Comparison of ENCODE assay signal across 21 cellular contexts in genomic region chr12:78914859-78915331, GRCh38. TPM values are rescaled to one million over a fixed set of nuclear protein-coding genes. Genes with fewer than 3 reads are reported as not detected.
DNase-seq lines count a peak whose midpoint lies in the region; ATAC-seq, FAIRE-seq and TF ChIP-seq lines count a peak whose summit lies in the region.
"Had no signal": no experiment of that assay in that cellular context is flagged by ENCODE, and none has a peak within 500 bp of the region (broad histone marks: within the 10 kb centered on the region; RNA-seq: fewer than 3 reads in every experiment).

No MANE protein-coding gene starts in this region.

- TF ChIP-seq CTCF in mammary epithelial cell (conservative IDR thresholded peaks at IDR 0.05 in 1 of 2, IDR thresholded peaks at IDR 0.05 in 1 of 2; ENCODE audit: extremely low read depth in 1 of 2, insufficient read depth in 1 of 2, low read depth in 1 of 2, low read length in 2 of 2) (no peak), MCF 10A (IDR thresholded peaks at IDR 0.05; ENCODE audit: unreplicated experiment) (no peak), RWPE2 (IDR thresholded peaks at IDR 0.05; ENCODE audit: poor library complexity, severe bottlenecking) (no peak)

- WGBS in mammary epithelial cell (ENCODE audit: low coverage, missing lambda C conversion rate) = 0% methylated on average over 1 of the region's 1 CpG

- POLR2A ChIA-PET in MCF 10A (lab: Yijun Ruan, JAX) = no interaction called here

- H2AFZ ChIP-seq in mammary epithelial cell (ENCODE audit: low read depth, low read length) = no peak overlapping the region

- H3K27ac ChIP-seq in mammary epithelial cell (ENCODE audit: insufficient read depth, low read depth, low read length) = peak overlapping the region; percentile 16
- no peak overlapping the region for H3K27ac ChIP-seq in RWPE2 (ENCODE audit: poor library complexity, severe bottlenecking)
- H3K27ac ChIP-seq: colonic mucosa, upper lobe of left lung had no signal

- peak; percentile 71 for ATAC-seq in RWPE2 (ENCODE audit: low read depth)
- no peak for ATAC-seq in HG03175 (IDR thresholded peaks at IDR 0.05; ENCODE audit: unreplicated experiment)

- FAIRE-seq in RCC 7860 (lab: Jason Lieb, UNC) = no peak

- no peak overlapping the region for H3K27ac Mint-ChIP-seq in MCF 10A (ENCODE audit: low read depth, unreplicated experiment)
- H3K27ac Mint-ChIP-seq: activated CD4-positive, alpha-beta T cell treated with anti-CD3 and anti-CD28 coated beads, Interleukin-2, amount 10 ng/mL, durations not matched to agents 7 days and 5 days; CD14-positive monocyte; nephron progenitor cell had no signal

- CTCF ChIA-PET in mammary epithelial cell (lab: Charles Lee; ENCODE audit: low non-redundant PET) (no interaction called here), MCF 10A (lab: Yijun Ruan, JAX) (interaction anchor here (0.7 kb wide), 1 partner anchor 453 kb away, joined by 4 read pairs; no protein-coding TSS in a partner anchor)

- no peak overlapping the region for H3K9ac ChIP-seq in mammary epithelial cell (ENCODE audit: insufficient read depth, low read length)

- in situ Hi-C loops in mammary epithelial cell (cut with MboI; ENCODE audit: low sequenced_read_pairs in 2 of 2) (no loop called here), ACHN (cut with HindIII; ENCODE audit: low pct_ligation_motif_present, low pct_unique_long_range_greater_than_20kb, low sequenced_read_pairs) (no loop called here)

- DNase-seq in mammary epithelial cell (peak; percentile 64), MCF 10A (ENCODE audit: unreplicated experiment) (no peak), RWPE2 (ENCODE audit: low spot score) (no peak), iPS-NIHi11 (ENCODE audit: low spot score) (peak; percentile 11), RCC 7860 (ENCODE audit: low spot score) (no peak), NCI-H748 (lab: John Stamatoyannopoulos, UW; ENCODE audit: unreplicated experiment) (no peak), ACHN (no peak)
- DNase-seq: activated CD4-positive, alpha-beta T cell treated with anti-CD3 and anti-CD28 coated beads, Interleukin-2, amount 10 ng/mL, durations not matched to agents 7 days and 5 days; activated naive CD4-positive, alpha-beta T cell treated with Interleukin-2 at 50 U/mL for 16 hours; colonic mucosa; mesenchymal stem cell; NCI-H1694; NCI-H524 treated with DMSO at 0.1 percent for 48 hours; nephron progenitor cell; stimulated activated CD4-positive, alpha-beta T cell treated with anti-CD3 and anti-CD28 coated beads, Interleukin-12 subunit alpha, Interleukin-12 subunit beta, amount 100 ng/mL, for 4 hours; stimulated activated naive CD4-positive, alpha-beta T cell treated with Interleukin-2 at 50 U/mL for 16 hours; upper lobe of left lung had no signal

- H3K36me3 ChIP-seq in mammary epithelial cell (ENCODE audit: insufficient read depth, low read length) = no peaks in the 10 kb centered on the region
- no peaks in the 10 kb centered on the region for H3K36me3 ChIP-seq in RWPE2 (ENCODE audit: low read depth)
- H3K36me3 ChIP-seq: colonic mucosa, HAP-1, upper lobe of left lung had no signal

- peaks cover 28% of the 10 kb centered on the region for H3K4me1 ChIP-seq in mammary epithelial cell (ENCODE audit: insufficient read depth, low read length)
- H3K4me1 ChIP-seq in RWPE2 (ENCODE audit: insufficient read depth, poor library complexity, severe bottlenecking) = peaks cover 14% of the 10 kb centered on the region
- H3K4me1 ChIP-seq: colonic mucosa, upper lobe of left lung had no signal

- H3K79me2 ChIP-seq in mammary epithelial cell (ENCODE audit: insufficient read depth, low read length) = no peaks in the 10 kb centered on the region

- peak overlapping the region; percentile 22 for H3K4me2 ChIP-seq in mammary epithelial cell (ENCODE audit: insufficient read depth, low read depth, low read length)

- no peaks in the 10 kb centered on the region for H3K27me3 ChIP-seq in mammary epithelial cell (ENCODE audit: insufficient read depth, low read length)
- H3K27me3 ChIP-seq in RWPE2 (ENCODE audit: insufficient read depth, poor library complexity, severe bottlenecking) = no peaks in the 10 kb centered on the region
- H3K27me3 ChIP-seq: colonic mucosa, upper lobe of left lung had no signal

- no peaks in the 10 kb centered on the region for H4K20me1 ChIP-seq in mammary epithelial cell (ENCODE audit: insufficient read depth, low read length)

- BruUV-seq in mammary epithelial cell (replicated peaks; lab: Mats Ljungman, UMichigan) (no TSS peak), MCF 10A (replicated peaks; lab: Mats Ljungman, UMichigan) (no TSS peak)

- no peak overlapping the region for H3K4me3 ChIP-seq in mammary epithelial cell (replicated peaks in 1 of 3; ENCODE audit: insufficient read depth in 1 of 3, low read depth in 2 of 3, low read length in 3 of 3)
- H3K4me3 ChIP-seq in RWPE2 (ENCODE audit: severe bottlenecking) = no peak overlapping the region
- H3K4me3 ChIP-seq: colonic mucosa, HAP-1, upper lobe of left lung had no signal

- no peaks in the 10 kb centered on the region for H3K27me3 Mint-ChIP-seq in MCF 10A (ENCODE audit: insufficient read depth, unreplicated experiment)
- H3K27me3 Mint-ChIP-seq: activated CD4-positive, alpha-beta T cell treated with anti-CD3 and anti-CD28 coated beads, Interleukin-2, amount 10 ng/mL, durations not matched to agents 7 days and 5 days had no signal

- H3K9me3 ChIP-seq in mammary epithelial cell (replicated peaks; ENCODE audit: insufficient read depth, low read length) (no peaks in the 10 kb centered on the region), RWPE2 (ENCODE audit: severe bottlenecking) (no peaks in the 10 kb centered on the region)
- H3K9me3 ChIP-seq: colonic mucosa, HAP-1, upper lobe of left lung had no signal

- H3K4me3 Mint-ChIP-seq in MCF 10A (ENCODE audit: unreplicated experiment) = no peak overlapping the region
- H3K4me3 Mint-ChIP-seq: activated CD4-positive, alpha-beta T cell treated with anti-CD3 and anti-CD28 coated beads, Interleukin-2, amount 10 ng/mL, durations not matched to agents 7 days and 5 days; CD14-positive monocyte; nephron progenitor cell had no signal

- H3K9me3 Mint-ChIP-seq in MCF 10A (ENCODE audit: unreplicated experiment) = no peaks in the 10 kb centered on the region
- H3K9me3 Mint-ChIP-seq: activated CD4-positive, alpha-beta T cell treated with anti-CD3 and anti-CD28 coated beads, Interleukin-2, amount 10 ng/mL, durations not matched to agents 7 days and 5 days; nephron progenitor cell had no signal

- peaks cover 7% of the 10 kb centered on the region for H3K4me1 Mint-ChIP-seq in MCF 10A (ENCODE audit: insufficient read depth, unreplicated experiment)
- H3K4me1 Mint-ChIP-seq: activated CD4-positive, alpha-beta T cell treated with anti-CD3 and anti-CD28 coated beads, Interleukin-2, amount 10 ng/mL, durations not matched to agents 7 days and 5 days; CD14-positive monocyte had no signal

- dilution Hi-C loops in mammary epithelial cell (cut with HindIII; ENCODE audit: low sequenced_read_pairs) = no loop called here

- H3K36me3 Mint-ChIP-seq in MCF 10A (ENCODE audit: insufficient read depth, unreplicated experiment) = no peaks in the 10 kb centered on the region
- H3K36me3 Mint-ChIP-seq: CD14-positive monocyte had no signal

- intact Hi-C loops in mammary epithelial cell (cut with micrococcal nuclease) (no loop called here), MCF 10A (cut with micrococcal nuclease) (no loop called here)

RNA-seq across cellular contexts. Expression of gene SYT1, which starts 50.3 kb away (rescaled TPM):
- total RNA-seq in mammary epithelial cell (10 to 100 TPM; 13.7 to 19.3 TPM), MCF 10A (2022) (7.4 and 10.4 TPM in 2 replicates)
- polyA plus RNA-seq in mammary epithelial cell = 9.0 TPM
- polyA minus RNA-seq in mammary epithelial cell = 20.9 TPM
- total RNA-seq: activated CD4-positive, alpha-beta T cell treated with anti-CD3 and anti-CD28 coated beads, Interleukin-2, amount 10 ng/mL, durations not matched to agents 7 days and 5 days; OCI-LY7 had no signal

Comparison
In these comparisons a context has a peak if more than half of its experiments do, and no peak if none do; other contexts are left out.
1. DNase-seq: peak in mammary epithelial cell (single experiment) and iPS-NIHi11 (single experiment); none in MCF 10A (single experiment), RWPE2 (single experiment), RCC 7860 (single experiment), NCI-H748 (single experiment) and ACHN (single experiment).